Comparison of ENCODE assay signal across 20 cellular contexts in genomic region chr7:158603773-158604755, GRCh38. TPM values are rescaled to one million over a fixed set of nuclear protein-coding genes. Genes with fewer than 3 reads are reported as not detected.
DNase-seq lines count a peak whose midpoint lies in the region; ATAC-seq and TF ChIP-seq lines count a peak whose summit lies in the region.
"Had no signal": no experiment of that assay in that cellular context is flagged by ENCODE, and none has a peak within 500 bp of the region (broad histone marks: within the 10 kb centered on the region; RNA-seq: fewer than 3 reads in every experiment).

No MANE protein-coding gene starts in this region.

- H3K36me3 ChIP-seq in upper lobe of right lung: no peaks in the 10 kb centered on the region
- H3K36me3 ChIP-seq: thoracic aorta had no signal

- intact Hi-C loops in upper lobe of right lung (cut with DNase I): no loop called here

- H3K9me3 Mint-ChIP-seq in activated CD4-positive, alpha-beta T cell treated with anti-CD3 and anti-CD28 coated beads, Interleukin-2, amount 10 ng/mL, durations not matched to agents 7 days and 5 days: no peaks in the 10 kb centered on the region
- H3K9me3 Mint-ChIP-seq: activated naive CD8-positive, alpha-beta T cell treated with anti-CD3 and anti-CD28 coated beads, Interleukin-2, amount 50 U/mL, for 24 hours; activated T-cell treated with anti-CD3 and anti-CD28 coated beads, Interleukin-2, amount 50 U/mL, for 72 hours had no signal

- peaks cover 10% of the 10 kb centered on the region for H3K36me3 Mint-ChIP-seq in activated CD4-positive, alpha-beta T cell treated with anti-CD3 and anti-CD28 coated beads, Interleukin-2, amount 10 ng/mL, durations not matched to agents 7 days and 5 days (ENCODE audit: low read depth)

- no peaks in the 10 kb centered on the region for H3K4me1 ChIP-seq in upper lobe of right lung

- no peak overlapping the region for H3K4me3 Mint-ChIP-seq in activated CD4-positive, alpha-beta T cell treated with anti-CD3 and anti-CD28 coated beads, Interleukin-2, amount 10 ng/mL, durations not matched to agents 7 days and 5 days
- H3K4me3 Mint-ChIP-seq: activated naive CD8-positive, alpha-beta T cell treated with anti-CD3 and anti-CD28 coated beads, Interleukin-2, amount 50 U/mL, for 24 hours; activated T-cell treated with anti-CD3 and anti-CD28 coated beads, Interleukin-2, amount 50 U/mL, for 72 hours had no signal

- POLR2A ChIA-PET in activated CD4-positive, alpha-beta T cell treated with anti-CD3 and anti-CD28 coated beads, Interleukin-2, amount 10 ng/mL, durations not matched to agents 7 days and 5 days (lab: Charles Lee): no interaction called here

- DNase-seq in activated CD4-positive, alpha-beta T cell treated with anti-CD3 and anti-CD28 coated beads, Interleukin-2, amount 10 ng/mL, durations not matched to agents 7 days and 5 days: no peak
- DNase-seq in activated CD4-positive, alpha-beta T cell treated with anti-CD3 and anti-CD28 coated beads for 48 hours: no peak
- DNase-seq in upper lobe of right lung (no peak), A172 (ENCODE audit: low spot score) (no peak), DMS153 (lab: John Stamatoyannopoulos, UW) (no peak)
- DNase-seq: activated CD4-positive, alpha-beta T cell treated with anti-CD3 and anti-CD28 coated beads, Interleukin-2, amount 50 U/mL, for 1 hour; activated naive CD8-positive, alpha-beta T cell treated with anti-CD3 and anti-CD28 coated beads, Interleukin-2, amount 50 U/mL, for 24 hours; effector CD4-positive, alpha-beta T cell; mucosa of descending colon; NCI-H1417; NCI-H2227 treated with DMSO at 0.1 percent for 48 hours; SHP77 treated with DMSO at 0.1 percent for 48 hours; stimulated activated CD8-positive, alpha-beta memory T cell treated with anti-CD3 and anti-CD28 coated beads, Interleukin-4, amount 100 ng/mL, for 48 hours; T-helper 9 cell had no signal

- CTCF ChIA-PET in activated CD4-positive, alpha-beta T cell treated with anti-CD3 and anti-CD28 coated beads, Interleukin-2, amount 10 ng/mL, durations not matched to agents 7 days and 5 days (lab: Charles Lee): interaction anchor here (0.5 kb wide), 1 partner anchor 16 kb away, joined by 4 read pairs; no protein-coding TSS in a partner anchor

- ATAC-seq in GM21825 (IDR thresholded peaks at IDR 0.05; ENCODE audit: unreplicated experiment) (peak; percentile 20), HG03175 (IDR thresholded peaks at IDR 0.05; ENCODE audit: unreplicated experiment) (peak; percentile 30), upper lobe of right lung (peak; percentile 15), GM21737 (IDR thresholded peaks at IDR 0.05; ENCODE audit: unreplicated experiment) (no peak)
- ATAC-seq: mucosa of descending colon had no signal

- H3K27ac Mint-ChIP-seq in activated CD4-positive, alpha-beta T cell treated with anti-CD3 and anti-CD28 coated beads, Interleukin-2, amount 10 ng/mL, durations not matched to agents 7 days and 5 days: peak overlapping the region; percentile 31
- H3K27ac Mint-ChIP-seq: activated naive CD8-positive, alpha-beta T cell treated with anti-CD3 and anti-CD28 coated beads, Interleukin-2, amount 50 U/mL, for 24 hours; activated T-cell treated with anti-CD3 and anti-CD28 coated beads, Interleukin-2, amount 50 U/mL, for 72 hours had no signal

- no peak for TF ChIP-seq CTCF in upper lobe of right lung (IDR thresholded peaks at IDR 0.05)

- no peak overlapping the region for H3K27ac ChIP-seq in upper lobe of right lung
- H3K27ac ChIP-seq: C4-2B, thoracic aorta had no signal

- H3K4me1 Mint-ChIP-seq in activated CD4-positive, alpha-beta T cell treated with anti-CD3 and anti-CD28 coated beads, Interleukin-2, amount 10 ng/mL, durations not matched to agents 7 days and 5 days: no peaks in the 10 kb centered on the region
- H3K4me1 Mint-ChIP-seq: activated naive CD8-positive, alpha-beta T cell treated with anti-CD3 and anti-CD28 coated beads, Interleukin-2, amount 50 U/mL, for 24 hours had no signal

- H3K27me3 ChIP-seq in upper lobe of right lung: no peaks in the 10 kb centered on the region

- no peak overlapping the region for H3K4me3 ChIP-seq in upper lobe of right lung
- H3K4me3 ChIP-seq: mucosa of descending colon, thoracic aorta had no signal

- no peaks in the 10 kb centered on the region for H3K27me3 Mint-ChIP-seq in activated CD4-positive, alpha-beta T cell treated with anti-CD3 and anti-CD28 coated beads, Interleukin-2, amount 10 ng/mL, durations not matched to agents 7 days and 5 days
- H3K27me3 Mint-ChIP-seq: activated naive CD8-positive, alpha-beta T cell treated with anti-CD3 and anti-CD28 coated beads, Interleukin-2, amount 50 U/mL, for 24 hours had no signal

- no peaks in the 10 kb centered on the region for H3K9me3 ChIP-seq in upper lobe of right lung
- H3K9me3 ChIP-seq: mucosa of descending colon, thoracic aorta had no signal

RNA-seq across cellular contexts. Expression of gene PTPRN2, which starts 16.4 kb away (rescaled TPM):
- total RNA-seq in activated CD4-positive, alpha-beta T cell treated with anti-CD3 and anti-CD28 coated beads, Interleukin-2, amount 10 ng/mL, durations not matched to agents 7 days and 5 days: 1 to 10 TPM; 2.6 to 2.7 TPM
- 4.9 TPM for total RNA-seq in upper lobe of right lung
- 2.2 and 4.4 TPM in 2 replicates for total RNA-seq in A172 (2014; rRNA removed; shearing (Covaris generic))
